19 cellular contexts compared by ENCODE assay signal in the genomic region with DNA sequence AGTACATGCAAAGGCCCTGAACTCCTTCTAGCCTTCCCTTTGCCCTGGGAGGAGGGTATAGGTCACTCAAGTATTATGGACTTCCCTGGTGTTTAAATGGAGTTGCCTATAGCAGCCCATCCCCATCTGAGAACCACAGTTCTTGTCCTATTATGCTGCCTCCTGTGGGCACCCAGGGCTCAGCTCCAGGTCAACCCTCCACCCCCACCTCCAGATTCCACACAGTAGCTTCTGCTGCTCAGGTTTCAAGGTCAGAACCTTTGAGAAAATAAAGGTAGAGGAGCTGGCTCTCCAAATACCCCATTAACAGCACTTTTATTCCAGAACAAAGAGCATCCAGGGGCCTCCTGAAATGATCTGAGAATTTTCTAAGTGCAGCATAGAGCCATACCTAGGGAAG. TPM values are rescaled to one million over a fixed set of nuclear protein-coding genes. Genes with fewer than 3 reads are reported as not detected.
DNase-seq lines count a peak whose midpoint lies in the region; ATAC-seq, FAIRE-seq and TF ChIP-seq lines count a peak whose summit lies in the region.
"Had no signal": no experiment of that assay in that cellular context is flagged by ENCODE, and none has a peak within 500 bp of the region (broad histone marks: within the 10 kb centered on the region; RNA-seq: fewer than 3 reads in every experiment).

No MANE protein-coding gene starts in this region.

- no peak overlapping the region for H3K4me3 Mint-ChIP-seq in stimulated activated naive CD8-positive, alpha-beta T cell treated with anti-CD3 and anti-CD28 coated beads, Interleukin-15, amount 100 ng/mL, for 72 hours
- H3K4me3 Mint-ChIP-seq: T-helper 2 cell treated with Interferon-gamma antibody and Interleukin-4, amounts not matched to agents 5 μg/mL and 100 μg/mL, for 36 hours had no signal

- peaks cover 12% of the 10 kb centered on the region for H3K79me1 ChIP-seq in H1 (ENCODE audit: low read depth, low read length)

- H3K27ac Mint-ChIP-seq in stimulated activated naive CD8-positive, alpha-beta T cell treated with anti-CD3 and anti-CD28 coated beads, Interleukin-15, amount 100 ng/mL, for 72 hours: peak overlapping the region; percentile 23 to 73
- H3K27ac Mint-ChIP-seq: activated T-helper 2 cell treated with anti-CD3 and anti-CD28 coated beads, Interferon-gamma antibody, Interleukin-2, Interleukin-4, amounts not matched to agents 10 μg/mL and 5 μg/mL and 100 μg/mL, durations not matched to agents 14 hours and 24 hours and 36 hours; T-helper 2 cell treated with Interferon-gamma antibody and Interleukin-4, amounts not matched to agents 5 μg/mL and 100 μg/mL, for 36 hours had no signal

- H4K5ac ChIP-seq in H1 (ENCODE audit: insufficient read length, low read depth, low read length): no peak overlapping the region

- peaks cover 16% of the 10 kb centered on the region in 2 experiments for H4K20me1 ChIP-seq in H1 (replicated peaks in 1 of 2; ENCODE audit: control insufficient read depth in 1 of 2, insufficient read depth in 2 of 2, low read length in 2 of 2)

- no peak overlapping the region for H3K18ac ChIP-seq in H1 (ENCODE audit: extremely low read depth, low read length)

- H4K91ac ChIP-seq in H1 (replicated peaks; ENCODE audit: insufficient read length, low read length): no peak overlapping the region

- no peak for TF ChIP-seq POLR2A in H1 (IDR thresholded peaks at IDR 0.05; ENCODE audit: control extremely low read depth in 1 of 2, low read depth in 2 of 2, low read length in 2 of 2)

- H3K36me3 ChIP-seq in H1 (ENCODE audit: control insufficient read depth in 2 of 4, insufficient read depth in 4 of 4, low read length in 3 of 4) (peaks cover 0 to 47% (median 14%) of the 10 kb centered on the region in 4 experiments; a peak in 7 of 8 replicates), muscle layer of duodenum (ENCODE audit: control insufficient read depth in 1 of 2, insufficient read depth in 2 of 2, low read length in 2 of 2) (peaks cover 17 to 34% of the 10 kb centered on the region in 2 donors)

- H3K4me3 ChIP-seq in H1 (ENCODE audit: extremely low read depth in 1 of 4, insufficient read depth in 2 of 4, low read depth in 3 of 4, low read length in 4 of 4) (no peak overlapping the region), muscle layer of duodenum (ENCODE audit: low read depth in 1 of 2, low read length in 2 of 2) (no peak overlapping the region)
- H3K4me3 ChIP-seq: GM12878, lower lobe of right lung, upper lobe of left lung had no signal

- no peak overlapping the region for H4K8ac ChIP-seq in H1 (ENCODE audit: extremely low read depth, insufficient read depth, low read length)

- H3K4me1 ChIP-seq in H1 (replicated peaks in 1 of 4; ENCODE audit: control insufficient read depth in 3 of 4, insufficient read depth in 4 of 4, low read length in 3 of 4): peaks cover 0 to 13% (median 9%) of the 10 kb centered on the region in 4 experiments; a peak in 5 of 7 replicates
- peaks cover 2 to 66% of the 10 kb centered on the region in 2 donors for H3K4me1 ChIP-seq in muscle layer of duodenum (ENCODE audit: control insufficient read depth in 1 of 2, insufficient read depth in 2 of 2, low read length in 2 of 2)

- no peak overlapping the region for H2AK5ac ChIP-seq in H1 (ENCODE audit: low read depth, low read length)

- H3K79me2 ChIP-seq in H1 (ENCODE audit: control insufficient read depth in 1 of 2, insufficient read depth in 2 of 2, low read length in 2 of 2): peaks cover 5 to 39% of the 10 kb centered on the region in 2 experiments; a peak in 3 of 4 replicates

- no peak overlapping the region for H3K56ac ChIP-seq in H1 (replicated peaks; ENCODE audit: insufficient read length, low read depth, low read length)

- FAIRE-seq in H1 (lab: Jason Lieb, UNC): no peak
- FAIRE-seq: endothelial cell of umbilical vein, GM12878 had no signal

- no peak for DNase-seq in stimulated activated naive CD8-positive, alpha-beta T cell treated with anti-CD3 and anti-CD28 coated beads, Interleukin-15, amount 100 ng/mL, for 72 hours
- DNase-seq in stimulated activated naive CD8-positive, alpha-beta T cell treated with anti-CD3 and anti-CD28 coated beads, Interleukin-15, Interleukin-2, amounts not matched to agents 100 U/mL and 50 U/mL, for 24 hours: no peak
- DNase-seq in H1 (ENCODE audit: low read depth in 1 of 2, low spot score in 2 of 2) (no peak), GM10248 (ENCODE audit: extremely low spot score) (no peak), DMS53 treated with DMSO at 0.1 percent for 48 hours (lab: John Stamatoyannopoulos, UW; ENCODE audit: unreplicated experiment) (no peak)
- no peak for DNase-seq in stimulated activated CD4-positive, alpha-beta T cell treated with anti-CD3 and anti-CD28 coated beads, Interleukin-15, amount 100 ng/mL, for 24 hours
- DNase-seq: central memory CD4-positive, alpha-beta T cell; DMS53; lower lobe of right lung; NCI-H187 treated with DMSO at 0.1 percent for 48 hours; NCI-H526; occipital lobe; upper lobe of left lung had no signal

- ATAC-seq in stimulated activated naive CD8-positive, alpha-beta T cell treated with anti-CD3 and anti-CD28 coated beads, Interleukin-15, amount 100 ng/mL, for 72 hours: no peak
- ATAC-seq in stimulated activated naive CD8-positive, alpha-beta T cell treated with anti-CD3 and anti-CD28 coated beads, Interleukin-15, Interleukin-2, amounts not matched to agents 100 U/mL and 50 U/mL, for 24 hours: no peak
- no peak for ATAC-seq in HG03571 (IDR thresholded peaks at IDR 0.05; ENCODE audit: unreplicated experiment)
- ATAC-seq: GM12878, lower lobe of right lung had no signal

- no peak overlapping the region for H2BK12ac ChIP-seq in H1 (ENCODE audit: low read depth, low read length)

- peaks cover 8 to 12% of the 10 kb centered on the region in 2 donors for H3K9me3 Mint-ChIP-seq in stimulated activated naive CD8-positive, alpha-beta T cell treated with anti-CD3 and anti-CD28 coated beads, Interleukin-15, amount 100 ng/mL, for 72 hours

- no peak overlapping the region for H3K9ac ChIP-seq in H1 (replicated peaks in 1 of 4; ENCODE audit: extremely low read depth in 1 of 4, low read depth in 3 of 4, low read length in 3 of 4)

- H2BK120ac ChIP-seq in H1 (replicated peaks; ENCODE audit: low read depth, low read length): no peak overlapping the region

- TF ChIP-seq EP300 in H1 (IDR thresholded peaks at IDR 0.05; ENCODE audit: borderline replicate concordance in 1 of 2, low read depth in 2 of 2, low read length in 2 of 2): no peak

- no peak overlapping the region for H3K23ac ChIP-seq in H1 (ENCODE audit: insufficient read length)

- H3K27ac ChIP-seq in H1 (ENCODE audit: low read depth, low read length): no peak overlapping the region
- peak overlapping the region; percentile 84 for H3K27ac ChIP-seq in muscle layer of duodenum (ENCODE audit: low read length)
- H3K27ac ChIP-seq: lower lobe of right lung had no signal

- no peaks in the 10 kb centered on the region for H3K27me3 Mint-ChIP-seq in stimulated activated naive CD8-positive, alpha-beta T cell treated with anti-CD3 and anti-CD28 coated beads, Interleukin-15, amount 100 ng/mL, for 72 hours

- H3K23me2 ChIP-seq in H1 (ENCODE audit: low read depth, low read length): no peaks in the 10 kb centered on the region

- no peaks in the 10 kb centered on the region for H3K9me3 ChIP-seq in H1 (ENCODE audit: insufficient read depth in 2 of 2, low read depth in 1 of 2, low read length in 1 of 2)
- peaks cover 0 to 3% of the 10 kb centered on the region in 2 donors for H3K9me3 ChIP-seq in muscle layer of duodenum (ENCODE audit: control insufficient read depth in 1 of 2, low read length in 2 of 2)
- H3K9me3 ChIP-seq: lower lobe of right lung had no signal

- no peak overlapping the region for H3K4ac ChIP-seq in H1 (replicated peaks; ENCODE audit: insufficient read length, low read depth, low read length)

- H2AFZ ChIP-seq in H1 (ENCODE audit: low read length): no peak overlapping the region

- TF ChIP-seq CTCF in H1 (IDR thresholded peaks at IDR 0.05; ENCODE audit: control extremely low read depth in 1 of 3, insufficient read depth in 1 of 3, low read depth in 1 of 3, low read length in 3 of 3): peak; percentile 13 to 37 (median 24)
- no peak for TF ChIP-seq CTCF in GM10248 (IDR thresholded peaks at IDR 0.05; ENCODE audit: control extremely low read depth, extremely low read depth, low read depth, missing control alignments)

- no peak overlapping the region for H2BK15ac ChIP-seq in H1 (ENCODE audit: low read length)

- POLR2A ChIA-PET in H1 (lab: Charles Lee; ENCODE audit: partially characterized antibody): interaction anchor here (0.7 to 1.4 kb wide), 3 partner anchors 20 to 55 kb away, joined by 3 to 5 read pairs (median 3); no protein-coding TSS in a partner anchor
- POLR2A ChIA-PET in GM10248 (lab: Yijun Ruan, JAX): interaction anchor here (0.5 kb wide), 1 partner anchor 175 kb away, joined by 3 read pairs; no protein-coding TSS in a partner anchor

- H2BK5ac ChIP-seq in H1 (ENCODE audit: low read depth, low read length): no peak overlapping the region

- H3K4me2 ChIP-seq in H1 (ENCODE audit: insufficient read depth in 1 of 2, low read depth in 2 of 2, low read length in 2 of 2): no peak overlapping the region

- 0 out of 4 replicates have a peak, but pooled peaks of 1 of the 2 experiments have one; percentile 13 for TF ChIP-seq RAD21 in H1 (IDR thresholded peaks at IDR 0.05 in 1 of 2, conservative IDR thresholded peaks at IDR 0.05 in 1 of 2; ENCODE audit: low read depth in 2 of 2, low read length in 2 of 2)

- no peak overlapping the region for H3K14ac ChIP-seq in H1 (ENCODE audit: insufficient read length)

- CTCF ChIA-PET in H1 (lab: Charles Lee; ENCODE audit: partially characterized antibody): interaction anchor here (0.6 to 22.6 kb wide), 11 partner anchors 9 to 400 kb away, joined by 3 to 291 read pairs (median 4); no protein-coding TSS in a partner anchor
- CTCF ChIA-PET in GM10248 (lab: Yijun Ruan, JAX): interaction anchor here (1.5 kb wide), 1 partner anchor 9 kb away, joined by 3 read pairs; no protein-coding TSS in a partner anchor

- H3K27me3 ChIP-seq in H1 (replicated peaks in 1 of 4; ENCODE audit: control insufficient read depth in 3 of 4, extremely low read depth in 1 of 4, insufficient read depth in 3 of 4, low read length in 3 of 4): no peaks in the 10 kb centered on the region
- no peaks in the 10 kb centered on the region for H3K27me3 ChIP-seq in muscle layer of duodenum (ENCODE audit: low read depth, low read length)
- H3K27me3 ChIP-seq: upper lobe of left lung had no signal

- no peak overlapping the region for H2BK20ac ChIP-seq in H1 (ENCODE audit: low read length)

- peaks cover 84% of the 10 kb centered on the region for H3K4me1 Mint-ChIP-seq in stimulated activated naive CD8-positive, alpha-beta T cell treated with anti-CD3 and anti-CD28 coated beads, Interleukin-15, amount 100 ng/mL, for 72 hours

RNA-seq across cellular contexts. Expression of gene ACTN1, which starts 57.4 kb away (rescaled TPM):
- total RNA-seq in H1 (2021; fragmentation: NEBNext Ultra II Directional; extraction: Animal tissue kit (Norgen Biotek cat#: 25700)): 253 and 262 TPM in 2 replicates
- 236 and 302 TPM in 2 replicates for polyA plus RNA-seq in H1 (2011; rRNA removed)
- polyA plus RNA-seq in H1 (2011; cell fraction: cytosol; rRNA removed): 181 TPM
- polyA plus RNA-seq in H1 (2011; cell fraction: nucleus; rRNA removed): 508 TPM
- polyA plus RNA-seq in H1 (2012, experiment 1 of 2): 230 to 270 TPM (median 252 TPM) in 4 replicates
- 133 TPM for polyA plus RNA-seq in H1 (2012, experiment 2 of 2)
- 162 TPM for polyA plus RNA-seq in H1 (2013, experiment 1 of 2)
- 147 TPM for polyA plus RNA-seq in H1 (2013, experiment 2 of 2)
- polyA minus RNA-seq in H1 (2011; rRNA and poly(A)+ RNA removed): 205 and 224 TPM in 2 replicates
- 222 TPM for polyA minus RNA-seq in H1 (2011; cell fraction: cytosol; rRNA and poly(A)+ RNA removed)
- 201 TPM for polyA minus RNA-seq in H1 (2011; cell fraction: nucleus; rRNA and poly(A)+ RNA removed)
